In genomic region chr16:8660841-8661301, GRCh38 we compare ENCODE assay signal across 1 cellular context.
TF ChIP-seq lines count a peak whose summit lies in the region.

No MANE protein-coding gene starts in this region.

TF ChIP-seq in HepG2, 621 proteins besides CTCF, POLR2A, EP300 and RAD21 (continued from another document and continues in another):
- no peak for TF ChIP-seq ZBTB40 (IDR thresholded peaks at IDR 0.05)
- TF ChIP-seq ZBTB40 (CRISPR knock-in tag; IDR thresholded peaks at IDR 0.05): no peak
- TF ChIP-seq TBP (CRISPR knock-in tag; IDR thresholded peaks at IDR 0.05): no peak
- peak; percentile 64; the same call in 1 of the 2 replicates for TF ChIP-seq ZNF280B (CRISPR knock-in tag; IDR thresholded peaks at IDR 0.05; ENCODE audit: borderline replicate concordance)
- peak; percentile 44; the same call in 1 of the 2 replicates for TF ChIP-seq THAP7 (CRISPR knock-in tag; IDR thresholded peaks at IDR 0.05)
- TF ChIP-seq SP2 (CRISPR knock-in tag; IDR thresholded peaks at IDR 0.05): no peak
- TF ChIP-seq ZNF501 (CRISPR knock-in tag; IDR thresholded peaks at IDR 0.05): 0 out of 2 replicates have a peak, but pooled peaks have one; percentile 50
- no peak for TF ChIP-seq ZNF33B (CRISPR knock-in tag; IDR thresholded peaks at IDR 0.05)
- TF ChIP-seq SMC3 (IDR thresholded peaks at IDR 0.05; ENCODE audit: low read length): peak; percentile 94
- TF ChIP-seq YY1 (IDR thresholded peaks at IDR 0.05; ENCODE audit: insufficient read depth, insufficient replicate concordance, low read depth, low read length): peak; percentile 66
- no peak for TF ChIP-seq PRDM4 (CRISPR knock-in tag; IDR thresholded peaks at IDR 0.05; ENCODE audit: borderline replicate concordance)
- no peak for TF ChIP-seq ATRX (CRISPR knock-in tag; IDR thresholded peaks at IDR 0.05; ENCODE audit: borderline replicate concordance)
- TF ChIP-seq ZNF296 (CRISPR knock-in tag; conservative IDR thresholded peaks at IDR 0.05): no peak
- TF ChIP-seq IRF2 (CRISPR knock-in tag; IDR thresholded peaks at IDR 0.05): peak; percentile 50; the same call in 1 of the 2 replicates
- TF ChIP-seq PCBP2 (optimal IDR thresholded peaks at IDR 0.05; ENCODE audit: low read depth, low read length, poor library complexity, severe bottlenecking): peak; percentile 42
- no peak for TF ChIP-seq ZNF784 (CRISPR knock-in tag; IDR thresholded peaks at IDR 0.05; ENCODE audit: borderline replicate concordance)
- TF ChIP-seq NR2F1 (CRISPR knock-in tag; IDR thresholded peaks at IDR 0.05): no peak
- TF ChIP-seq HMGA1 (CRISPR knock-in tag; conservative IDR thresholded peaks at IDR 0.05): no peak
- no peak for TF ChIP-seq MLXIP (CRISPR knock-in tag; IDR thresholded peaks at IDR 0.05; ENCODE audit: borderline replicate concordance)
- peak; percentile 35; the same call in 1 of the 2 replicates for TF ChIP-seq MAX (IDR thresholded peaks at IDR 0.05)
- no peak for TF ChIP-seq ZNF562 (CRISPR knock-in tag; IDR thresholded peaks at IDR 0.05; ENCODE audit: borderline replicate concordance)
- TF ChIP-seq MYC (CRISPR knock-in tag; IDR thresholded peaks at IDR 0.05; ENCODE audit: borderline replicate concordance): peak; percentile 26; the same call in 1 of the 2 replicates
- no peak for TF ChIP-seq PRPF4 (IDR thresholded peaks at IDR 0.05; ENCODE audit: low read depth, low read length, poor library complexity, severe bottlenecking)
- no peak for TF ChIP-seq ELF1 (CRISPR knock-in tag; IDR thresholded peaks at IDR 0.05)
- no peak for TF ChIP-seq ZNF10 (CRISPR knock-in tag; IDR thresholded peaks at IDR 0.05; ENCODE audit: borderline replicate concordance, low read depth)
- TF ChIP-seq ETV5 (CRISPR knock-in tag; IDR thresholded peaks at IDR 0.05; ENCODE audit: borderline replicate concordance): 0 out of 2 replicates have a peak, but pooled peaks have one; percentile 11
- TF ChIP-seq HOXA7 (CRISPR knock-in tag; IDR thresholded peaks at IDR 0.05): no peak
- TF ChIP-seq ZNF350 (CRISPR knock-in tag; IDR thresholded peaks at IDR 0.05; ENCODE audit: borderline replicate concordance, low read depth): no peak; the same call in 1 of the 2 replicates
- TF ChIP-seq MAZ (IDR thresholded peaks at IDR 0.05; ENCODE audit: borderline replicate concordance, low read depth, low read length): no peak
- TF ChIP-seq MAZ (CRISPR knock-in tag; IDR thresholded peaks at IDR 0.05; ENCODE audit: low read depth): no peak
- no peak for TF ChIP-seq ZNF343 (CRISPR knock-in tag; IDR thresholded peaks at IDR 0.05)
- TF ChIP-seq ZNF740 (CRISPR knock-in tag; IDR thresholded peaks at IDR 0.05): no peak
- TF ChIP-seq KDM2A (CRISPR knock-in tag; IDR thresholded peaks at IDR 0.05; ENCODE audit: borderline replicate concordance, low read depth): peak; percentile 73
- TF ChIP-seq ZKSCAN5 (CRISPR knock-in tag; IDR thresholded peaks at IDR 0.05): no peak
- no peak for TF ChIP-seq ISL2 (CRISPR knock-in tag; IDR thresholded peaks at IDR 0.05)
- TF ChIP-seq ZNF614 (CRISPR knock-in tag; IDR thresholded peaks at IDR 0.05; ENCODE audit: borderline replicate concordance): peak; percentile 59; the same call in 1 of the 2 replicates
- no peak for TF ChIP-seq KLF12 (CRISPR knock-in tag; IDR thresholded peaks at IDR 0.05; ENCODE audit: borderline replicate concordance)
- 0 out of 2 replicates have a peak, but pooled peaks have one; percentile 28 for TF ChIP-seq ZNF274 (CRISPR knock-in tag; IDR thresholded peaks at IDR 0.05)
- TF ChIP-seq ELK4 (CRISPR knock-in tag; IDR thresholded peaks at IDR 0.05; ENCODE audit: borderline replicate concordance): no peak
- TF ChIP-seq ZNF446 (CRISPR knock-in tag; IDR thresholded peaks at IDR 0.05): no peak
